ENCODE assay signal across 26 cellular contexts in the genomic region with DNA sequence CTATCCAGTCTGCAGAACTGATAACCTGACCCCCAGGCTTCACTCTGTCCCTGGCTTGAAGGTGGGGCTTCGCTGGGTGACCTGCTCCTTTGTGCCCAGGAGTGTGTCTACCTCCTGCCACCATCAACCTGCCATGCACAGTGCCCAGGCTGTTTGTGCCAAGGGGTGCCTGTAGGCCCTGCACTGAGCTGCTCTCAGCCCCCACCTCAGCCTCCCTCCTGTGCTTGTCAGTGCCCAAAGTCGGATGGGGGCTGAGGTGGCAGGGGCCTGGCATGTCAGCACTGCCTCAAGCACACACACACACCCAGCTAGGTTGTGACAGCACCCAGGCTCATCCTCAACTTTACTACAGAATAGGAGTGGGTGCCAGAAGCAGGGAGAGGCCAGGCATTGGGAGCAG. TPM values are rescaled to one million over a fixed set of nuclear protein-coding genes. Genes with fewer than 3 reads are reported as not detected.
A peak's percentile ranks its signal among the peaks of the same experiment; 100 is the strongest.
DNase-seq lines count a peak whose midpoint lies in the region; ATAC-seq, FAIRE-seq and TF ChIP-seq lines count a peak whose summit lies in the region.
"Had no signal": no experiment of that assay in that cellular context is flagged by ENCODE, and none has a peak within 500 bp of the region (broad histone marks: within the 10 kb centered on the region; RNA-seq: fewer than 3 reads in every experiment).

No MANE protein-coding gene starts in this region.

- H3K27me3 ChIP-seq in endodermal cell (ENCODE audit: control insufficient read depth, insufficient read depth, low read length, poor library complexity, severe bottlenecking) (no peaks in the 10 kb centered on the region), upper lobe of right lung (no peaks in the 10 kb centered on the region)

- H3K4me1 Mint-ChIP-seq in endodermal cell, result peaks cover 13% of the 10 kb centered on the region

- ATAC-seq in upper lobe of right lung, result peak; percentile 20
- no peak for ATAC-seq in HG03457 (IDR thresholded peaks at IDR 0.05; ENCODE audit: unreplicated experiment)
- ATAC-seq: GM12878 had no signal

- FAIRE-seq in kidney (lab: Jason Lieb, UNC), result no peak
- FAIRE-seq: A204.1, GM12878, GM12892, GM18507 had no signal

- H3K27ac Mint-ChIP-seq in endodermal cell, result no peak overlapping the region
- H3K27ac Mint-ChIP-seq: B cell; CD14-positive monocyte; CD4-positive, alpha-beta memory T cell; CD4-positive, CD25-positive, alpha-beta regulatory T cell had no signal

- intact Hi-C loops in kidney (cut with DNase I) (no loop called here), upper lobe of right lung (cut with DNase I) (no loop called here)

- no peaks in the 10 kb centered on the region for H3K27me3 Mint-ChIP-seq in endodermal cell (ENCODE audit: insufficient read depth)
- H3K27me3 Mint-ChIP-seq: B cell; CD4-positive, alpha-beta memory T cell; CD4-positive, CD25-positive, alpha-beta regulatory T cell; CD8-positive, alpha-beta memory T cell had no signal

- H3K27ac ChIP-seq in endodermal cell (ENCODE audit: low read depth, low read length) (no peak overlapping the region), kidney (ENCODE audit: low read depth in 2 of 2, low read length in 2 of 2) (no peak overlapping the region), upper lobe of right lung (no peak overlapping the region)

- H3K36me3 ChIP-seq in endodermal cell (ENCODE audit: control insufficient read depth, insufficient read depth, low read length) (no peaks in the 10 kb centered on the region), kidney (ENCODE audit: control insufficient read depth in 1 of 2, insufficient read depth in 2 of 2, low read length in 2 of 2) (no peaks in the 10 kb centered on the region), upper lobe of right lung (no peaks in the 10 kb centered on the region)

- no peaks in the 10 kb centered on the region for H3K4me1 ChIP-seq in endodermal cell (ENCODE audit: control insufficient read depth, insufficient read depth, low read length)
- peaks cover 0 to 8% of the 10 kb centered on the region in 2 donors for H3K4me1 ChIP-seq in kidney (ENCODE audit: control insufficient read depth in 1 of 2, insufficient read depth in 1 of 2, low read depth in 1 of 2, low read length in 2 of 2)
- no peaks in the 10 kb centered on the region for H3K4me1 ChIP-seq in upper lobe of right lung

- WGBS in endodermal cell (ENCODE audit: insufficient coverage in 1 of 2, insufficient read length in 1 of 2), 2 experiments, result 93% methylated on average over 2 of the region's 2 CpGs; no CpG with 5 or more reads in 1 of the 2 experiments

- DNase-seq in endodermal cell (no peak), kidney (peak; percentile 53), upper lobe of right lung (no peak), T-helper 9 cell (no peak), AG08395 (ENCODE audit: low spot score) (no peak)
- DNase-seq: 8988T; ACHN; AML-193; C1 segment of cervical spinal cord; CD4-positive, alpha-beta memory T cell; CD4-positive, CD25-positive, alpha-beta regulatory T cell; CD8-positive, alpha-beta memory T cell; COR-L47; DMS 273 treated with DMSO at 0.1 percent for 48 hours; DMS153; DMS79; DND-41; EL; GDM1 had no signal

- TF ChIP-seq CTCF in endodermal cell (conservative IDR thresholded peaks at IDR 0.05) (no peak), kidney (IDR thresholded peaks at IDR 0.05; ENCODE audit: borderline replicate concordance, extremely low read depth, insufficient read depth) (no peak), upper lobe of right lung (IDR thresholded peaks at IDR 0.05) (no peak)

- H3K9me3 Mint-ChIP-seq in endodermal cell, result peaks cover 42% of the 10 kb centered on the region

- no peak overlapping the region for H3K4me3 Mint-ChIP-seq in endodermal cell
- H3K4me3 Mint-ChIP-seq: B cell; CD14-positive monocyte; CD4-positive, alpha-beta memory T cell; CD4-positive, CD25-positive, alpha-beta regulatory T cell; CD8-positive, alpha-beta memory T cell had no signal

- peaks cover 24% of the 10 kb centered on the region for H3K36me3 Mint-ChIP-seq in endodermal cell (ENCODE audit: low read depth)

- peaks cover 39% of the 10 kb centered on the region for H3K9me3 ChIP-seq in endodermal cell (ENCODE audit: control insufficient read depth, low read length)
- H3K9me3 ChIP-seq in kidney (ENCODE audit: control insufficient read depth in 1 of 2, low read length in 2 of 2), result peaks cover 2 to 9% of the 10 kb centered on the region in 2 donors
- peaks cover 13% of the 10 kb centered on the region for H3K9me3 ChIP-seq in upper lobe of right lung

- H3K4me3 ChIP-seq in endodermal cell (ENCODE audit: low read length) (peak overlapping the region; percentile 35), kidney (ENCODE audit: low read length in 2 of 2) (no peak overlapping the region), upper lobe of right lung (no peak overlapping the region)
- H3K4me3 ChIP-seq: GM12878 had no signal

- no peak overlapping the region for H3K9ac ChIP-seq in endodermal cell (ENCODE audit: extremely low read depth, low read length, poor library complexity, severe bottlenecking)
- H3K9ac ChIP-seq in kidney (ENCODE audit: low read length in 2 of 2), result no peak overlapping the region

RNA-seq across cellular contexts. Expression of gene SPCS3, which starts 23.5 kb away (rescaled TPM):
- 100 to 1,000 TPM; 160 to 164 TPM for total RNA-seq in endodermal cell
- 77.6 TPM for polyA plus RNA-seq in endodermal cell (2013, experiment 1 of 2)
- 81.7 TPM for polyA plus RNA-seq in endodermal cell (2013, experiment 2 of 2)
- 131 TPM for total RNA-seq in kidney
- 28.7 TPM for polyA plus RNA-seq in kidney (ENCODE audit: insufficient read depth, low read depth, low replicate concordance)
- 151 TPM for total RNA-seq in upper lobe of right lung
